Comparison of ENCODE assay signal across 1 cellular context in genomic region chr21:41428847-41429246, GRCh38.
TF ChIP-seq lines count a peak whose summit lies in the region.

No MANE protein-coding gene starts in this region.

TF ChIP-seq in GM12878, 131 proteins besides CTCF, POLR2A, EP300 and RAD21:
- no peak for TF ChIP-seq PBX3 (IDR thresholded peaks at IDR 0.05; ENCODE audit: insufficient replicate concordance, low read depth, low read length)
- TF ChIP-seq POLR2AphosphoS5 (IDR thresholded peaks at IDR 0.05; ENCODE audit: low read length) = peak; percentile 50
- TF ChIP-seq CREM (IDR thresholded peaks at IDR 0.05; ENCODE audit: low read depth) = no peak
